In the genomic region with DNA sequence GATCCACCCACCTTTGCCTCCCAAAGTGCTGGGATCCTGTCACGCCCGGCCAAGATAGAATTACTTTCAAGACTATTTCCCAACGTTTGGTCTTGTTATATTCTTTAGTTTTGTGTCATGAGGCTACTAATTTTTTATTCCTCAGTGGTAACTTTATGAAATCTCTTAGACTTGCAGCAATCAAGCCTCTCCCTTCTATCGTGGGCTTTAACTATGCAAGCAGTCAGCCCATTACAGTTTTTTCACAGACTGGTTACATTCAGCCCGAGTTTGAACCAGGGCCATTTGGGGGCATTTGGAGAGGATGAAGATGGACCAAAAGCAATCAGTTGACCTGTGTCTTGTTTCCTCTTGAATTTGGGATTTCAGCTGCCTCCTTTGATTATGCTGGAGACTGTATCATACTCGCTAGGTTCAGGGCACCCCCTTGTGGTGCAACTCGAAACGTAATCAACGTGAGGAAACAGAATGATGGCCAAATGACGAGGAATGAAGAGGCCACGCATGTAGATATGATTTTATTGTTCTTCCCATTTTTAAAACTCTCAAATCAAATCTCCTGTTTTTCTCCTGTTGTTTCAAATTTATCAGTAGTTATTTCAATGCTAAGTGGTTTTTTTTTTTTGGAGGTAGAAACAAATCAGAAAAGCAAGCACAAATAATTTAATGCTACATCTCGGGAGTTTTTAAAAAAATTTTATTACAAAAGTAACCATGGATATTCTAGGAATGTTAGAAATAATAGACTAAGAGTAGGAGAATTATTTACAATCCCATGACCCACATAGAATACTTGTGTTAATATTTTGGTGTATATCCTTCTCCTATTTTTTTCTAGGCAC, we compare ENCODE assay signal across 8 cellular contexts.
DNase-seq lines count a peak whose midpoint lies in the region; ATAC-seq, FAIRE-seq and TF ChIP-seq lines count a peak whose summit lies in the region.

No MANE protein-coding gene starts in this region.

- TF ChIP-seq POLR2A in HepG2 (IDR thresholded peaks at IDR 0.05; ENCODE audit: insufficient read depth in 1 of 2, low read depth in 2 of 2, low read length in 2 of 2): no peak
- TF ChIP-seq POLR2A in testis (IDR thresholded peaks at IDR 0.05): no peak

- no peaks in the 10 kb centered on the region for H3K27me3 Mint-ChIP-seq in Calu3 (ENCODE audit: unreplicated experiment)

- no peak overlapping the region for H3K4me3 ChIP-seq in PC-9
- H3K4me3 ChIP-seq in HepG2 (replicated peaks in 1 of 3; ENCODE audit: insufficient read depth in 1 of 3, low read depth in 2 of 3, low read length in 3 of 3): no peak overlapping the region
- no peak overlapping the region for H3K4me3 ChIP-seq in testis

- BruUV-seq in Calu3 (replicated peaks; lab: Mats Ljungman, UMichigan) (no TSS peak), PC-9 (replicated peaks; lab: Mats Ljungman, UMichigan) (no TSS peak), HepG2 (replicated peaks; lab: Mats Ljungman, UMichigan) (no TSS peak)

- no peaks in the 10 kb centered on the region for H3K4me1 ChIP-seq in PC-9 (replicated peaks; ENCODE audit: insufficient read depth)
- peaks cover 8% of the 10 kb centered on the region for H3K4me1 ChIP-seq in HepG2 (ENCODE audit: insufficient read depth, low read length)
- peaks cover 9% of the 10 kb centered on the region for H3K4me1 ChIP-seq in testis

- peak; percentile 49 for TF ChIP-seq CTCF in Calu3 (IDR thresholded peaks at IDR 0.05; ENCODE audit: unreplicated experiment)
- peak; percentile 77 for TF ChIP-seq CTCF in PC-9 (conservative IDR thresholded peaks at IDR 0.05)
- peak; percentile 78 for TF ChIP-seq CTCF in HepG2 (CRISPR knock-in tag; IDR thresholded peaks at IDR 0.05)
- peak; percentile 54 to 80 (median 54) for TF ChIP-seq CTCF in testis (IDR thresholded peaks at IDR 0.05)

- no peak overlapping the region for H3K9ac ChIP-seq in HepG2 (ENCODE audit: insufficient read depth, low read depth, low read length)

- intact Hi-C loops in Calu3 (cut with micrococcal nuclease; ENCODE audit: unreplicated experiment) (loop anchor here (1.0 to 2.0 kb wide), 2 partner anchors 164 to 366 kb away; no protein-coding TSS in a partner anchor), PC-9 (cut with micrococcal nuclease; ENCODE audit: unreplicated experiment) (loop anchor here (1.0 to 2.0 kb wide), 4 partner anchors 143 to 366 kb away; no protein-coding TSS in a partner anchor), HepG2 (cut with micrococcal nuclease; ENCODE audit: unreplicated experiment) (loop anchor here (1.0 to 5.0 kb wide), 2 partner anchors 158 to 366 kb away; no protein-coding TSS in a partner anchor), testis (cut with DNase I; ENCODE audit: low total_unique reads) (loop anchor here (10.0 kb wide), 1 partner anchor 366 kb away; no protein-coding TSS in a partner anchor)

- FAIRE-seq in colon (lab: Jason Lieb, UNC) (peak; percentile 68), HepG2 (lab: Jason Lieb, UNC) (peak; percentile 75)

- no peaks in the 10 kb centered on the region for H3K27me3 ChIP-seq in PC-9 (ENCODE audit: insufficient read depth, low read depth)
- H3K27me3 ChIP-seq in HepG2 (ENCODE audit: control insufficient read depth in 1 of 2, insufficient read depth in 2 of 2, low read length in 2 of 2): no peaks in the 10 kb centered on the region
- no peaks in the 10 kb centered on the region for H3K27me3 ChIP-seq in testis

- H3K4me2 ChIP-seq in PC-9: no peak overlapping the region
- no peak overlapping the region for H3K4me2 ChIP-seq in HepG2 (ENCODE audit: low read depth, low read length)

- peak; percentile 36; the same call in 1 of the 2 replicates for TF ChIP-seq RAD21 in HepG2 (CRISPR knock-in tag; IDR thresholded peaks at IDR 0.05)

- DNase-seq in Calu3 (peak; percentile 80), PC-9 (peak; percentile 40 to 61), HepG2 (ENCODE audit: low spot score) (peak; percentile 50), testis (peak; percentile 92)

- WGBS in HepG2 (ENCODE audit: low lambda C conversion rate): 46% methylated on average over 12 of the region's 12 CpGs
- WGBS in testis, 2 donors: 36 to 57% methylated on average over 12 of the region's 12 CpGs

- no peaks in the 10 kb centered on the region for H3K36me3 Mint-ChIP-seq in Calu3 (ENCODE audit: insufficient read depth, unreplicated experiment)

- no peak overlapping the region for H3K27ac ChIP-seq in PC-9
- H3K27ac ChIP-seq in HepG2 (ENCODE audit: extremely low read length, insufficient read depth, low read length): no peak overlapping the region
- H3K27ac ChIP-seq in testis: no peak overlapping the region

- H3K36me3 ChIP-seq in PC-9 (ENCODE audit: low read depth) (no peaks in the 10 kb centered on the region), HepG2 (replicated peaks in 1 of 2; ENCODE audit: control insufficient read depth in 1 of 2, insufficient read depth in 2 of 2, low read length in 2 of 2) (no peaks in the 10 kb centered on the region), testis (ENCODE audit: low read depth, missing control alignments) (no peaks in the 10 kb centered on the region)

- no peaks in the 10 kb centered on the region for H3F3A ChIP-seq in PC-9 (ENCODE audit: insufficient read depth, low read depth)

- H3K4me1 Mint-ChIP-seq in Calu3 (ENCODE audit: low read depth, unreplicated experiment): peaks cover 8% of the 10 kb centered on the region

- no peaks in the 10 kb centered on the region for H3K9me3 Mint-ChIP-seq in Calu3 (ENCODE audit: low read depth, unreplicated experiment)

- no peak overlapping the region for H3K4me3 Mint-ChIP-seq in Calu3 (ENCODE audit: low read depth, unreplicated experiment)

- ATAC-seq in GM19023 (IDR thresholded peaks at IDR 0.05; ENCODE audit: unreplicated experiment) (peak; percentile 69), HG03558 (IDR thresholded peaks at IDR 0.05; ENCODE audit: extremely low read depth, unreplicated experiment) (peak; percentile 89), HepG2 (peak; percentile 82), GM21526 (IDR thresholded peaks at IDR 0.05; ENCODE audit: low FRiP score, unreplicated experiment) (no peak)

- H3K9me3 ChIP-seq in PC-9 (ENCODE audit: insufficient read depth, low read depth) (no peaks in the 10 kb centered on the region), HepG2 (ENCODE audit: low read length) (no peaks in the 10 kb centered on the region), testis (no peaks in the 10 kb centered on the region)

- no peaks in the 10 kb centered on the region for H3K9me2 ChIP-seq in PC-9 (ENCODE audit: insufficient read depth)

- H4K20me1 ChIP-seq in PC-9 (ENCODE audit: insufficient read depth): no peaks in the 10 kb centered on the region
- no peaks in the 10 kb centered on the region; the same call in 1 of the 2 replicates for H4K20me1 ChIP-seq in HepG2 (ENCODE audit: insufficient read depth, low read length)

- H3K79me2 ChIP-seq in PC-9 (ENCODE audit: low read depth) (no peaks in the 10 kb centered on the region), HepG2 (ENCODE audit: insufficient read depth, low read length) (no peaks in the 10 kb centered on the region)

- no peak overlapping the region for H3K27ac Mint-ChIP-seq in Calu3 (ENCODE audit: unreplicated experiment)

- no peak overlapping the region for H2AFZ ChIP-seq in PC-9
- no peak overlapping the region for H2AFZ ChIP-seq in HepG2 (ENCODE audit: low read length)

- CTCF ChIA-PET in Calu3 (lab: Charles Lee) (interaction anchor here (1.1 to 1.9 kb wide), 2 partner anchors 23 to 366 kb away, joined by 4 to 14 read pairs; no protein-coding TSS in a partner anchor), PC-9 (lab: Charles Lee) (interaction anchor here (0.6 to 1.7 kb wide), 3 partner anchors 23 to 366 kb away, joined by 3 to 12 read pairs (median 4); no protein-coding TSS in a partner anchor), HepG2 (lab: Yijun Ruan, JAX; ENCODE audit: low intra/inter-chr PET ratio, low total read pairs) (interaction anchor here (1.1 to 1.4 kb wide), 2 partner anchors 366 to 368 kb away, joined by 3 to 11 read pairs; no protein-coding TSS in a partner anchor)

- no peak for TF ChIP-seq EP300 in HepG2 (IDR thresholded peaks at IDR 0.05; ENCODE audit: low read depth in 2 of 2, low read length in 2 of 2)
- TF ChIP-seq EP300 in HepG2 (CRISPR knock-in tag; IDR thresholded peaks at IDR 0.05; ENCODE audit: borderline replicate concordance): no peak

- POLR2A ChIA-PET in PC-9 (lab: Charles Lee; ENCODE audit: unreplicated experiment) (no interaction called here), HepG2 (lab: Yijun Ruan, JAX) (no interaction called here)

- in situ Hi-C loops in HepG2 (cut with HindIII; ENCODE audit: extremely low pct_ligation_motif_present, low pct_unique_long_range_greater_than_20kb): loop anchor here (5.0 kb wide), 1 partner anchor 368 kb away; no protein-coding TSS in a partner anchor

TF ChIP-seq in HepG2, 621 proteins besides CTCF, POLR2A, EP300 and RAD21:
- TF ChIP-seq SNAPC2 (CRISPR knock-in tag; IDR thresholded peaks at IDR 0.05) (no peak), MIXL1 (CRISPR knock-in tag; IDR thresholded peaks at IDR 0.05) (peak; percentile 46; the same call in 1 of the 2 replicates), ARNT2 (CRISPR knock-in tag; IDR thresholded peaks at IDR 0.05; ENCODE audit: low read depth) (no peak), TOPORS (CRISPR knock-in tag; IDR thresholded peaks at IDR 0.05) (no peak), DNMT3B (CRISPR knock-in tag; conservative IDR thresholded peaks at IDR 0.05) (no peak), FOXJ3 (CRISPR knock-in tag; IDR thresholded peaks at IDR 0.05; ENCODE audit: borderline replicate concordance) (no peak), NFATC3 (CRISPR knock-in tag; IDR thresholded peaks at IDR 0.05) (no peak), ZNF780A (CRISPR knock-in tag; IDR thresholded peaks at IDR 0.05) (no peak), STAG1 (CRISPR knock-in tag; IDR thresholded peaks at IDR 0.05) (peak; percentile 76), FOSL2 (CRISPR knock-in tag; IDR thresholded peaks at IDR 0.05) (0 out of 2 replicates have a peak, but pooled peaks have one; percentile 11), ZNF333 (CRISPR knock-in tag; IDR thresholded peaks at IDR 0.05; ENCODE audit: borderline replicate concordance) (no peak), TRIM24 (CRISPR knock-in tag; IDR thresholded peaks at IDR 0.05) (no peak), SMC3 (IDR thresholded peaks at IDR 0.05; ENCODE audit: low read length) (peak; percentile 60)
- TF ChIP-seq, protein P1, sequence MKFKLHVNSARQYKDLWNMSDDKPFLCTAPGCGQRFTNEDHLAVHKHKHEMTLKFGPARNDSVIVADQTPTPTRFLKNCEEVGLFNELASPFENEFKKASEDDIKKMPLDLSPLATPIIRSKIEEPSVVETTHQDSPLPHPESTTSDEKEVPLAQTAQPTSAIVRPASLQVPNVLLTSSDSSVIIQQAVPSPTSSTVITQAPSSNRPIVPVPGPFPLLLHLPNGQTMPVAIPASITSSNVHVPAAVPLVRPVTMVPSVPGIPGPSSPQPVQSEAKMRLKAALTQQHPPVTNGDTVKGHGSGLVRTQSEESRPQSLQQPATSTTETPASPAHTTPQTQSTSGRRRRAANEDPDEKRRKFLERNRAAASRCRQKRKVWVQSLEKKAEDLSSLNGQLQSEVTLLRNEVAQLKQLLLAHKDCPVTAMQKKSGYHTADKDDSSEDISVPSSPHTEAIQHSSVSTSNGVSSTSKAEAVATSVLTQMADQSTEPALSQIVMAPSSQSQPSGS (CRISPR knock-in tag; IDR thresholded peaks at IDR 0.05): no peak
